Comparison of ENCODE assay signal across 1 cellular context in the genomic region with DNA sequence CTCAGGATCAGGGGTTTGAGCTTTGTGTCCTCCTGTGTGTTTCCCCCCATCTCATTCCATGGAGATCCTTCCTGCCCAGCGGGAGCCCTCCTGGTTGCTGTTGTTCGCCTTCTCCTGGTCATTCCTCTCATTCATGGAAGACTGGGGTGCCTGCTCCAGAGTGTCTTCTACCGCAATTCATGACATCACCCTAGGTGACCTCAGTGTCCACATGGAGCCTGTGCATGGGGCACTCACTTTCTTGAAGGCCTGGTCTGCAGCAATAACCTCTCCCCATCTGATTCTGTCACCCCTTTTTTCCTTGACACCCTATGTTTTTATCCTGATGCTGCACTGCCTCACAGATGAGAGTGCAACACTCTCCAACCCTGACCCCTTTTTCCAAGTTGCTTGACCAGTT.
TF ChIP-seq lines count a peak whose summit lies in the region.

No MANE protein-coding gene starts in this region.

TF ChIP-seq in K562, 482 proteins besides CTCF, POLR2A, EP300 and RAD21:
- TF ChIP-seq SRSF1 (IDR thresholded peaks at IDR 0.05; ENCODE audit: low read depth, low read length) (no peak), ATF3 (IDR thresholded peaks at IDR 0.05) (peak; percentile 78), ATF3 (CRISPR knock-in tag; conservative IDR thresholded peaks at IDR 0.05) (no peak), TEAD4 (IDR thresholded peaks at IDR 0.05; ENCODE audit: low read length) (no peak), TEAD4 (CRISPR knock-in tag; IDR thresholded peaks at IDR 0.05; ENCODE audit: borderline replicate concordance) (no peak), CBX2 (IDR thresholded peaks at IDR 0.05; ENCODE audit: insufficient read depth, low read length, poor library complexity, severe bottlenecking) (no peak), GTF2F1 (IDR thresholded peaks at IDR 0.05; ENCODE audit: low read depth, low read length) (no peak), TARDBP (IDR thresholded peaks at IDR 0.05) (no peak), DNMT1 (IDR thresholded peaks at IDR 0.05) (no peak), JUND (IDR thresholded peaks at IDR 0.05; ENCODE audit: borderline replicate concordance, low read depth, low read length) (peak; percentile 38; the same call in 1 of the 2 replicates), JUND (tag; IDR thresholded peaks at IDR 0.05; ENCODE audit: borderline replicate concordance, low read depth, low read length) (0 out of 3 replicates have a peak, but pooled peaks have one; percentile 44), TSHZ1 (CRISPR knock-in tag; IDR thresholded peaks at IDR 0.05) (no peak), BMI1 (IDR thresholded peaks at IDR 0.05; ENCODE audit: low read length) (no peak), CHD4 (IDR thresholded peaks at IDR 0.05; ENCODE audit: insufficient read depth, insufficient replicate concordance, low read depth, low read length, poor library complexity, severe bottlenecking) (no peak), CC2D1A (IDR thresholded peaks at IDR 0.05) (no peak), ZNF408 (CRISPR knock-in tag; IDR thresholded peaks at IDR 0.05; ENCODE audit: low read depth) (no peak), TBL1XR1 (IDR thresholded peaks at IDR 0.05; ENCODE audit: low read length in 2 of 2) (no peak), ARID1B (IDR thresholded peaks at IDR 0.05) (no peak), ZNF586 (CRISPR knock-in tag; conservative IDR thresholded peaks at IDR 0.05) (no peak)
- TF ChIP-seq, protein P1, sequence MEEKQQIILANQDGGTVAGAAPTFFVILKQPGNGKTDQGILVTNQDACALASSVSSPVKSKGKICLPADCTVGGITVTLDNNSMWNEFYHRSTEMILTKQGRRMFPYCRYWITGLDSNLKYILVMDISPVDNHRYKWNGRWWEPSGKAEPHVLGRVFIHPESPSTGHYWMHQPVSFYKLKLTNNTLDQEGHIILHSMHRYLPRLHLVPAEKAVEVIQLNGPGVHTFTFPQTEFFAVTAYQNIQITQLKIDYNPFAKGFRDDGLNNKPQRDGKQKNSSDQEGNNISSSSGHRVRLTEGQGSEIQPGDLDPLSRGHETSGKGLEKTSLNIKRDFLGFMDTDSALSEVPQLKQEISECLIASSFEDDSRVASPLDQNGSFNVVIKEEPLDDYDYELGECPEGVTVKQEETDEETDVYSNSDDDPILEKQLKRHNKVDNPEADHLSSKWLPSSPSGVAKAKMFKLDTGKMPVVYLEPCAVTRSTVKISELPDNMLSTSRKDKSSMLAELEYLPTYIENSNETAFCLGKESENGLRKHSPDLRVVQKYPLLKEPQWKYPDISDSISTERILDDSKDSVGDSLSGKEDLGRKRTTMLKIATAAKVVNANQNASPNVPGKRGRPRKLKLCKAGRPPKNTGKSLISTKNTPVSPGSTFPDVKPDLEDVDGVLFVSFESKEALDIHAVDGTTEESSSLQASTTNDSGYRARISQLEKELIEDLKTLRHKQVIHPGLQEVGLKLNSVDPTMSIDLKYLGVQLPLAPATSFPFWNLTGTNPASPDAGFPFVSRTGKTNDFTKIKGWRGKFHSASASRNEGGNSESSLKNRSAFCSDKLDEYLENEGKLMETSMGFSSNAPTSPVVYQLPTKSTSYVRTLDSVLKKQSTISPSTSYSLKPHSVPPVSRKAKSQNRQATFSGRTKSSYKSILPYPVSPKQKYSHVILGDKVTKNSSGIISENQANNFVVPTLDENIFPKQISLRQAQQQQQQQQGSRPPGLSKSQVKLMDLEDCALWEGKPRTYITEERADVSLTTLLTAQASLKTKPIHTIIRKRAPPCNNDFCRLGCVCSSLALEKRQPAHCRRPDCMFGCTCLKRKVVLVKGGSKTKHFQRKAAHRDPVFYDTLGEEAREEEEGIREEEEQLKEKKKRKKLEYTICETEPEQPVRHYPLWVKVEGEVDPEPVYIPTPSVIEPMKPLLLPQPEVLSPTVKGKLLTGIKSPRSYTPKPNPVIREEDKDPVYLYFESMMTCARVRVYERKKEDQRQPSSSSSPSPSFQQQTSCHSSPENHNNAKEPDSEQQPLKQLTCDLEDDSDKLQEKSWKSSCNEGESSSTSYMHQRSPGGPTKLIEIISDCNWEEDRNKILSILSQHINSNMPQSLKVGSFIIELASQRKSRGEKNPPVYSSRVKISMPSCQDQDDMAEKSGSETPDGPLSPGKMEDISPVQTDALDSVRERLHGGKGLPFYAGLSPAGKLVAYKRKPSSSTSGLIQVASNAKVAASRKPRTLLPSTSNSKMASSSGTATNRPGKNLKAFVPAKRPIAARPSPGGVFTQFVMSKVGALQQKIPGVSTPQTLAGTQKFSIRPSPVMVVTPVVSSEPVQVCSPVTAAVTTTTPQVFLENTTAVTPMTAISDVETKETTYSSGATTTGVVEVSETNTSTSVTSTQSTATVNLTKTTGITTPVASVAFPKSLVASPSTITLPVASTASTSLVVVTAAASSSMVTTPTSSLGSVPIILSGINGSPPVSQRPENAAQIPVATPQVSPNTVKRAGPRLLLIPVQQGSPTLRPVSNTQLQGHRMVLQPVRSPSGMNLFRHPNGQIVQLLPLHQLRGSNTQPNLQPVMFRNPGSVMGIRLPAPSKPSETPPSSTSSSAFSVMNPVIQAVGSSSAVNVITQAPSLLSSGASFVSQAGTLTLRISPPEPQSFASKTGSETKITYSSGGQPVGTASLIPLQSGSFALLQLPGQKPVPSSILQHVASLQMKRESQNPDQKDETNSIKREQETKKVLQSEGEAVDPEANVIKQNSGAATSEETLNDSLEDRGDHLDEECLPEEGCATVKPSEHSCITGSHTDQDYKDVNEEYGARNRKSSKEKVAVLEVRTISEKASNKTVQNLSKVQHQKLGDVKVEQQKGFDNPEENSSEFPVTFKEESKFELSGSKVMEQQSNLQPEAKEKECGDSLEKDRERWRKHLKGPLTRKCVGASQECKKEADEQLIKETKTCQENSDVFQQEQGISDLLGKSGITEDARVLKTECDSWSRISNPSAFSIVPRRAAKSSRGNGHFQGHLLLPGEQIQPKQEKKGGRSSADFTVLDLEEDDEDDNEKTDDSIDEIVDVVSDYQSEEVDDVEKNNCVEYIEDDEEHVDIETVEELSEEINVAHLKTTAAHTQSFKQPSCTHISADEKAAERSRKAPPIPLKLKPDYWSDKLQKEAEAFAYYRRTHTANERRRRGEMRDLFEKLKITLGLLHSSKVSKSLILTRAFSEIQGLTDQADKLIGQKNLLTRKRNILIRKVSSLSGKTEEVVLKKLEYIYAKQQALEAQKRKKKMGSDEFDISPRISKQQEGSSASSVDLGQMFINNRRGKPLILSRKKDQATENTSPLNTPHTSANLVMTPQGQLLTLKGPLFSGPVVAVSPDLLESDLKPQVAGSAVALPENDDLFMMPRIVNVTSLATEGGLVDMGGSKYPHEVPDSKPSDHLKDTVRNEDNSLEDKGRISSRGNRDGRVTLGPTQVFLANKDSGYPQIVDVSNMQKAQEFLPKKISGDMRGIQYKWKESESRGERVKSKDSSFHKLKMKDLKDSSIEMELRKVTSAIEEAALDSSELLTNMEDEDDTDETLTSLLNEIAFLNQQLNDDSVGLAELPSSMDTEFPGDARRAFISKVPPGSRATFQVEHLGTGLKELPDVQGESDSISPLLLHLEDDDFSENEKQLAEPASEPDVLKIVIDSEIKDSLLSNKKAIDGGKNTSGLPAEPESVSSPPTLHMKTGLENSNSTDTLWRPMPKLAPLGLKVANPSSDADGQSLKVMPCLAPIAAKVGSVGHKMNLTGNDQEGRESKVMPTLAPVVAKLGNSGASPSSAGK (IDR thresholded peaks at IDR 0.05): peak; percentile 31; the same call in 1 of the 2 replicates
- TF ChIP-seq, protein P2, sequence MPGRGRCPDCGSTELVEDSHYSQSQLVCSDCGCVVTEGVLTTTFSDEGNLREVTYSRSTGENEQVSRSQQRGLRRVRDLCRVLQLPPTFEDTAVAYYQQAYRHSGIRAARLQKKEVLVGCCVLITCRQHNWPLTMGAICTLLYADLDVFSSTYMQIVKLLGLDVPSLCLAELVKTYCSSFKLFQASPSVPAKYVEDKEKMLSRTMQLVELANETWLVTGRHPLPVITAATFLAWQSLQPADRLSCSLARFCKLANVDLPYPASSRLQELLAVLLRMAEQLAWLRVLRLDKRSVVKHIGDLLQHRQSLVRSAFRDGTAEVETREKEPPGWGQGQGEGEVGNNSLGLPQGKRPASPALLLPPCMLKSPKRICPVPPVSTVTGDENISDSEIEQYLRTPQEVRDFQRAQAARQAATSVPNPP (IDR thresholded peaks at IDR 0.05; ENCODE audit: borderline replicate concordance, insufficient read depth, insufficient read length): no peak
